20 cellular contexts compared by ENCODE assay signal in the genomic region with DNA sequence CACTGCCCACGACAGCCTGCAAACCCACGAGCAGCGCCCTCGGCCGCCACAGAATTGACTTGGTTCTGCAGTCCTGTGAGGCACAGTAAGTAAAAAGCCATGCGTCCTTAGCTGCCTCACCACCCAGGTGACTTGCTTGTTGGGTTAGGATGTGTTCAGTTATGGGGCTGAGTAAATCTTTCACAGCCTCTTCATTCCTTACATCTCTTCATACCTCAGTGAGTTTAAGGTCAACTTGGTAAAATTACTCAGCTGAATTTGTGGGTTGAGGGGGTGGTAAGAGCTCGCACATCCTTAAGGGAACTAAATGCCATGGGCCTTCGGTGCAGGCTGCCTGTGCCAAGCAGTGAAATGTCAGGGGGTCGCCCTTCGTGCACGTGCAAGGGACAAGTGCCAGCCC.
DNase-seq lines count a peak whose midpoint lies in the region; ATAC-seq, FAIRE-seq and TF ChIP-seq lines count a peak whose summit lies in the region.
"Had no signal": no experiment of that assay in that cellular context is flagged by ENCODE, and none has a peak within 500 bp of the region (broad histone marks: within the 10 kb centered on the region; RNA-seq: fewer than 3 reads in every experiment).

No MANE protein-coding gene starts in this region.

- peak overlapping the region in 6 of 11 experiments; percentile 9 to 43 (median 32); a peak in 11 of 22 replicates for H3K4me2 ChIP-seq in BLaER1 treated with 17β-estradiol and CSF1 and Interleukin-3, amounts not matched to agents 10 nM and 100 nM
- H3K4me2 ChIP-seq: KMS-11 had no signal

- no peaks in the 10 kb centered on the region for H3K27me3 ChIP-seq in BLaER1 treated with 17β-estradiol and CSF1 and Interleukin-3, amounts not matched to agents 10 nM and 100 nM
- H3K27me3 ChIP-seq in spleen (replicated peaks in 1 of 7) (no peaks in the 10 kb centered on the region), pancreas (no peaks in the 10 kb centered on the region)

- TF ChIP-seq POLR2A in spleen (IDR thresholded peaks at IDR 0.05), result no peak

- no peaks in the 10 kb centered on the region for H3K9me3 ChIP-seq in BLaER1 treated with 17β-estradiol and CSF1 and Interleukin-3, amounts not matched to agents 10 nM and 100 nM (replicated peaks in 1 of 11)
- no peaks in the 10 kb centered on the region for H3K9me3 ChIP-seq in spleen
- H3K9me3 ChIP-seq in pancreas, result no peaks in the 10 kb centered on the region

- TF ChIP-seq CTCF in spleen (IDR thresholded peaks at IDR 0.05 in 8 of 11, conservative IDR thresholded peaks at IDR 0.05 in 3 of 11), result no peak
- TF ChIP-seq CTCF in pancreas (IDR thresholded peaks at IDR 0.05), result no peak

- H3K4me1 ChIP-seq in BLaER1 treated with 17β-estradiol and CSF1 and Interleukin-3, amounts not matched to agents 10 nM and 100 nM, result peaks cover 0 to 54% (median 24%) of the 10 kb centered on the region in 10 experiments; a peak in 15 of 20 replicates
- H3K4me1 ChIP-seq in spleen (peaks cover 0 to 44% (median 7%) of the 10 kb centered on the region in 6 donors), pancreas (peaks cover 0 to 4% (median 0%) of the 10 kb centered on the region in 3 donors)

- H3K9ac ChIP-seq in BLaER1 treated with 17β-estradiol and CSF1 and Interleukin-3, amounts not matched to agents 10 nM and 100 nM, result no peak overlapping the region
- H3K9ac ChIP-seq: GM23248, KMS-11 had no signal

- no peak overlapping the region for H3K27ac ChIP-seq in BLaER1 treated with 17β-estradiol and CSF1 and Interleukin-3, amounts not matched to agents 10 nM and 100 nM
- H3K27ac ChIP-seq in spleen, result no peak overlapping the region
- H3K27ac ChIP-seq in pancreas, result no peak overlapping the region
- H3K27ac ChIP-seq: GM23248, KMS-11 had no signal

- intact Hi-C loops in spleen (cut with DNase I; ENCODE audit: low total_unique reads), result no loop called here
- intact Hi-C loops in pancreas (cut with DNase I), result no loop called here

- no peak overlapping the region for H3K4me3 ChIP-seq in BLaER1 treated with 17β-estradiol and CSF1 and Interleukin-3, amounts not matched to agents 10 nM and 100 nM
- no peak overlapping the region for H3K4me3 ChIP-seq in spleen
- no peak overlapping the region for H3K4me3 ChIP-seq in pancreas
- H3K4me3 ChIP-seq: GM12878, GM23248 had no signal

- 75 to 85% (median 81%) methylated on average over 11 of the region's 11 CpGs for WGBS in spleen, 5 donors
- WGBS in pancreas, 2 donors, result 84 to 91% methylated on average over 11 of the region's 11 CpGs

- DNase-seq in HTR-8/SVneo (ENCODE audit: insufficient read length, low spot score), result no peak
- DNase-seq in iris pigment epithelial cell (ENCODE audit: low read depth), result peak; percentile 6
- DNase-seq in renal cortical epithelial cell (ENCODE audit: low read depth), result peak; percentile 96
- no peak for DNase-seq in spleen
- no peak for DNase-seq in pancreas
- DNase-seq: C1 segment of cervical spinal cord, DND-41, GM23248, NCI-H1048, NCI-H146, NCI-H2081 treated with DMSO at 0.1 percent for 48 hours, NCI-H510A treated with DMSO at 0.1 percent for 48 hours, Right ventricle myocardium superior had no signal

- H4K20me1 ChIP-seq in BLaER1 treated with 17β-estradiol and CSF1 and Interleukin-3, amounts not matched to agents 10 nM and 100 nM, result no peaks in the 10 kb centered on the region

- FAIRE-seq in HTR-8/SVneo (lab: Jason Lieb, UNC), result peak; percentile 20
- no peak for FAIRE-seq in pancreas (lab: Jason Lieb, UNC)
- FAIRE-seq: G401.6, GM12878 had no signal

- H3K36me3 ChIP-seq in BLaER1 treated with 17β-estradiol and CSF1 and Interleukin-3, amounts not matched to agents 10 nM and 100 nM, result no peaks in the 10 kb centered on the region
- H3K36me3 ChIP-seq in spleen (no peaks in the 10 kb centered on the region), pancreas (no peaks in the 10 kb centered on the region)

- no peak for ATAC-seq in pancreas
- no peak for ATAC-seq in SK-N-SH treated with all-trans-retinoic acid at 6 μM for 48 hours
- ATAC-seq: GM12878, HCT116, Panc1 had no signal

TF ChIP-seq in SK-N-SH treated with all-trans-retinoic acid at 6 μM for 48 hours, 23 proteins besides CTCF, POLR2A, EP300 and RAD21:
- TF ChIP-seq CSDC2 (CRISPR knock-in tag; IDR thresholded peaks at IDR 0.05) (no peak), TOX (CRISPR knock-in tag; IDR thresholded peaks at IDR 0.05; ENCODE audit: borderline replicate concordance) (no peak), OSR1 (CRISPR knock-in tag; IDR thresholded peaks at IDR 0.05) (no peak), BACH2 (CRISPR knock-in tag; IDR thresholded peaks at IDR 0.05; ENCODE audit: borderline replicate concordance) (no peak), ZFP3 (CRISPR knock-in tag; IDR thresholded peaks at IDR 0.05) (no peak), ESRRG (CRISPR knock-in tag; IDR thresholded peaks at IDR 0.05) (no peak), TCF4 (CRISPR knock-in tag; IDR thresholded peaks at IDR 0.05; ENCODE audit: borderline replicate concordance) (no peak), ZNF8 (CRISPR knock-in tag; IDR thresholded peaks at IDR 0.05) (no peak), ZNF70 (CRISPR knock-in tag; IDR thresholded peaks at IDR 0.05) (no peak), ZNF565 (CRISPR knock-in tag; conservative IDR thresholded peaks at IDR 0.05; ENCODE audit: low read depth) (no peak), ISL1 (CRISPR knock-in tag; IDR thresholded peaks at IDR 0.05) (no peak)
- TF ChIP-seq, protein P1, sequence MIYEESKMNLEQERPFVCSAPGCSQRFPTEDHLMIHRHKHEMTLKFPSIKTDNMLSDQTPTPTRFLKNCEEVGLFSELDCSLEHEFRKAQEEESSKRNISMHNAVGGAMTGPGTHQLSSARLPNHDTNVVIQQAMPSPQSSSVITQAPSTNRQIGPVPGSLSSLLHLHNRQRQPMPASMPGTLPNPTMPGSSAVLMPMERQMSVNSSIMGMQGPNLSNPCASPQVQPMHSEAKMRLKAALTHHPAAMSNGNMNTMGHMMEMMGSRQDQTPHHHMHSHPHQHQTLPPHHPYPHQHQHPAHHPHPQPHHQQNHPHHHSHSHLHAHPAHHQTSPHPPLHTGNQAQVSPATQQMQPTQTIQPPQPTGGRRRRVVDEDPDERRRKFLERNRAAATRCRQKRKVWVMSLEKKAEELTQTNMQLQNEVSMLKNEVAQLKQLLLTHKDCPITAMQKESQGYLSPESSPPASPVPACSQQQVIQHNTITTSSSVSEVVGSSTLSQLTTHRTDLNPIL (CRISPR knock-in tag; IDR thresholded peaks at IDR 0.05; ENCODE audit: low read depth), result no peak
- TF ChIP-seq, protein P2, sequence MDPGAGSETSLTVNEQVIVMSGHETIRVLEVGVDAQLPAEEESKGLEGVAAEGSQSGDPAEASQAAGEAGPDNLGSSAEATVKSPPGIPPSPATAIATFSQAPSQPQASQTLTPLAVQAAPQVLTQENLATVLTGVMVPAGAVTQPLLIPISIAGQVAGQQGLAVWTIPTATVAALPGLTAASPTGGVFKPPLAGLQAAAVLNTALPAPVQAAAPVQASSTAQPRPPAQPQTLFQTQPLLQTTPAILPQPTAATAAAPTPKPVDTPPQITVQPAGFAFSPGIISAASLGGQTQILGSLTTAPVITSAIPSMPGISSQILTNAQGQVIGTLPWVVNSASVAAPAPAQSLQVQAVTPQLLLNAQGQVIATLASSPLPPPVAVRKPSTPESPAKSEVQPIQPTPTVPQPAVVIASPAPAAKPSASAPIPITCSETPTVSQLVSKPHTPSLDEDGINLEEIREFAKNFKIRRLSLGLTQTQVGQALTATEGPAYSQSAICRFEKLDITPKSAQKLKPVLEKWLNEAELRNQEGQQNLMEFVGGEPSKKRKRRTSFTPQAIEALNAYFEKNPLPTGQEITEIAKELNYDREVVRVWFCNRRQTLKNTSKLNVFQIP (CRISPR knock-in tag; IDR thresholded peaks at IDR 0.05; ENCODE audit: borderline replicate concordance, low read depth), result no peak
- TF ChIP-seq, protein P3, sequence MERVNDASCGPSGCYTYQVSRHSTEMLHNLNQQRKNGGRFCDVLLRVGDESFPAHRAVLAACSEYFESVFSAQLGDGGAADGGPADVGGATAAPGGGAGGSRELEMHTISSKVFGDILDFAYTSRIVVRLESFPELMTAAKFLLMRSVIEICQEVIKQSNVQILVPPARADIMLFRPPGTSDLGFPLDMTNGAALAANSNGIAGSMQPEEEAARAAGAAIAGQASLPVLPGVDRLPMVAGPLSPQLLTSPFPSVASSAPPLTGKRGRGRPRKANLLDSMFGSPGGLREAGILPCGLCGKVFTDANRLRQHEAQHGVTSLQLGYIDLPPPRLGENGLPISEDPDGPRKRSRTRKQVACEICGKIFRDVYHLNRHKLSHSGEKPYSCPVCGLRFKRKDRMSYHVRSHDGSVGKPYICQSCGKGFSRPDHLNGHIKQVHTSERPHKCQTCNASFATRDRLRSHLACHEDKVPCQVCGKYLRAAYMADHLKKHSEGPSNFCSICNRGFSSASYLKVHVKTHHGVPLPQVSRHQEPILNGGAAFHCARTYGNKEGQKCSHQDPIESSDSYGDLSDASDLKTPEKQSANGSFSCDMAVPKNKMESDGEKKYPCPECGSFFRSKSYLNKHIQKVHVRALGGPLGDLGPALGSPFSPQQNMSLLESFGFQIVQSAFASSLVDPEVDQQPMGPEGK (CRISPR knock-in tag; IDR thresholded peaks at IDR 0.05; ENCODE audit: borderline replicate concordance), result no peak

Comparison
In these comparisons a context has a peak if more than half of its experiments do, and no peak if none do; other contexts are left out.
1. DNase-seq: peak in iris pigment epithelial cell (single experiment) and renal cortical epithelial cell (single experiment); none in HTR-8/SVneo (single experiment), spleen (single experiment) and pancreas (0 of 6).